In the genomic region with DNA sequence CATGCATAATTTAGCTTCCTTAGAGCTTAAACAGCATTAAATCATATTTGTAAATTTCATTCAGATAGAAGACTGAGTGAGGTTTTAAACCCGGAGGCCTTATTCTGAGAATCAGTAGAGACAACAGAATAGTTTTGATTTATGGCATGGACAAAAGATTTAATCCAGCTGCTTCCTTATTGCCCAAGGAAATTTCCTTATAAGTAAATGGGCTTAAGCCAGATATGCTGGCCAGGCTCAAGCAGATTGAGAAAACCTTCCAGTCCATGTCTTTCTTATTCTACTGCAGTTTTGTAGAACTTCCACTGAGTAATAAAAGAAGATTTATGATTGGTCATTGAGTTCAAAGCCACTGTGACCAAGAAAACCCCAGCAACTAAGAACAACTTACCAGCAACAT, we compare ENCODE assay signal across 25 cellular contexts.
"Had no signal": no experiment of that assay in that cellular context is flagged by ENCODE, and none has a peak within 500 bp of the region (broad histone marks: within the 10 kb centered on the region; RNA-seq: fewer than 3 reads in every experiment).

No MANE protein-coding gene starts in this region.

- DNase-seq: activated B cell treated with CpG ODN at 0.5 μM for 24 hours; activated CD4-positive, alpha-beta T cell treated with anti-CD3 and anti-CD28 coated beads for 1 hour; activated CD4-positive, alpha-beta T cell treated with anti-CD3 and anti-CD28 coated beads, Interleukin-2, amount 10 ng/mL, durations not matched to agents 24 days and 14 days; activated CD4-positive, alpha-beta T cell treated with anti-CD3 and anti-CD28 coated beads, Interleukin-2, amount 50 U/mL, for 48 hours; activated CD8-positive, alpha-beta memory T cell treated with anti-CD3 and anti-CD28 coated beads, Interleukin-2, amount 10 ng/mL, durations not matched to agents 7 days and 5 days; activated gamma-delta T cell treated with Interleukin-2 at 50 U/mL for 16 hours; activated naive CD4-positive, alpha-beta T cell treated with anti-CD3 and anti-CD28 coated beads, Interleukin-2, amount 10 ng/mL, durations not matched to agents 7 days and 5 days; activated naive CD8-positive, alpha-beta T cell treated with anti-CD3 and anti-CD28 coated beads for 36 hours; activated T-cell treated with anti-CD3 and anti-CD28 coated beads, Interleukin-2, amount 50 U/mL, for 4 hours; anterior cingulate cortex; caudate nucleus; KG1; NCI-H1092 treated with DMSO at 0.1 percent for 48 hours; NCI-H1417 treated with DMSO at 0.1 percent for 48 hours; NCI-H1694 treated with DMSO at 0.1 percent for 48 hours; NCI-H2029 treated with DMSO at 0.1 percent for 48 hours; NCI-H345; NCI-H510A; NCI-H526 treated with DMSO at 0.1 percent for 48 hours; PC-3; SIG-M5; T-helper 17 cell; T-helper 9 cell had no signal

- H3K4me3 ChIP-seq: breast epithelium had no signal

- H3K27me3 ChIP-seq: breast epithelium had no signal

- ATAC-seq: activated CD8-positive, alpha-beta memory T cell treated with anti-CD3 and anti-CD28 coated beads, Interleukin-2, amount 10 ng/mL, durations not matched to agents 7 days and 5 days; activated T-cell treated with anti-CD3 and anti-CD28 coated beads, Interleukin-2, amount 50 U/mL, for 4 hours; PC-3; T-helper 17 cell had no signal

- H3K4me1 ChIP-seq: breast epithelium had no signal

- H3K9me3 ChIP-seq: breast epithelium had no signal

- H3K27ac ChIP-seq: breast epithelium had no signal

- H3K4me1 Mint-ChIP-seq: activated B cell treated with CpG ODN at 0.5 μM for 24 hours; activated CD4-positive, alpha-beta T cell treated with anti-CD3 and anti-CD28 coated beads, Interleukin-2, amount 10 ng/mL, durations not matched to agents 24 days and 14 days; activated CD8-positive, alpha-beta memory T cell treated with anti-CD3 and anti-CD28 coated beads, Interleukin-2, amount 10 ng/mL, durations not matched to agents 7 days and 5 days; activated naive CD4-positive, alpha-beta T cell treated with anti-CD3 and anti-CD28 coated beads, Interleukin-2, amount 10 ng/mL, durations not matched to agents 7 days and 5 days; activated naive CD8-positive, alpha-beta T cell treated with anti-CD3 and anti-CD28 coated beads for 36 hours; T-helper 17 cell had no signal

- H3K36me3 ChIP-seq: breast epithelium had no signal

- H3K36me3 Mint-ChIP-seq: activated CD8-positive, alpha-beta memory T cell treated with anti-CD3 and anti-CD28 coated beads, Interleukin-2, amount 10 ng/mL, durations not matched to agents 7 days and 5 days; activated naive CD4-positive, alpha-beta T cell treated with anti-CD3 and anti-CD28 coated beads, Interleukin-2, amount 10 ng/mL, durations not matched to agents 7 days and 5 days; activated naive CD8-positive, alpha-beta T cell treated with anti-CD3 and anti-CD28 coated beads for 36 hours had no signal

- H3K27ac Mint-ChIP-seq: activated B cell treated with CpG ODN at 0.5 μM for 24 hours; activated CD4-positive, alpha-beta T cell treated with anti-CD3 and anti-CD28 coated beads, Interleukin-2, amount 10 ng/mL, durations not matched to agents 24 days and 14 days; activated CD8-positive, alpha-beta memory T cell treated with anti-CD3 and anti-CD28 coated beads, Interleukin-2, amount 10 ng/mL, durations not matched to agents 7 days and 5 days; activated naive CD4-positive, alpha-beta T cell treated with anti-CD3 and anti-CD28 coated beads, Interleukin-2, amount 10 ng/mL, durations not matched to agents 7 days and 5 days; activated naive CD8-positive, alpha-beta T cell treated with anti-CD3 and anti-CD28 coated beads for 36 hours; activated T-helper 2 cell treated with anti-CD3 and anti-CD28 coated beads, Interferon-gamma antibody, Interleukin-2, Interleukin-4, amounts not matched to agents 10 μg/mL and 5 μg/mL and 100 μg/mL, durations not matched to agents 14 hours and 24 hours and 36 hours; T-helper 17 cell had no signal

- H3K27me3 Mint-ChIP-seq: activated B cell treated with CpG ODN at 0.5 μM for 24 hours; activated CD4-positive, alpha-beta T cell treated with anti-CD3 and anti-CD28 coated beads, Interleukin-2, amount 10 ng/mL, durations not matched to agents 24 days and 14 days; activated CD8-positive, alpha-beta memory T cell treated with anti-CD3 and anti-CD28 coated beads, Interleukin-2, amount 10 ng/mL, durations not matched to agents 7 days and 5 days; activated naive CD4-positive, alpha-beta T cell treated with anti-CD3 and anti-CD28 coated beads, Interleukin-2, amount 10 ng/mL, durations not matched to agents 7 days and 5 days; activated naive CD8-positive, alpha-beta T cell treated with anti-CD3 and anti-CD28 coated beads for 36 hours; T-helper 17 cell had no signal

- H3K4me3 Mint-ChIP-seq: activated B cell treated with CpG ODN at 0.5 μM for 24 hours; activated CD4-positive, alpha-beta T cell treated with anti-CD3 and anti-CD28 coated beads, Interleukin-2, amount 10 ng/mL, durations not matched to agents 24 days and 14 days; activated CD8-positive, alpha-beta memory T cell treated with anti-CD3 and anti-CD28 coated beads, Interleukin-2, amount 10 ng/mL, durations not matched to agents 7 days and 5 days; activated naive CD4-positive, alpha-beta T cell treated with anti-CD3 and anti-CD28 coated beads, Interleukin-2, amount 10 ng/mL, durations not matched to agents 7 days and 5 days; activated naive CD8-positive, alpha-beta T cell treated with anti-CD3 and anti-CD28 coated beads for 36 hours; activated T-cell treated with anti-CD3 and anti-CD28 coated beads, Interleukin-2, amount 50 U/mL, for 4 hours; T-helper 17 cell had no signal
